ENCODE assay signal across 8 cellular contexts in genomic region chr2:31170071-31170698, GRCh38. TPM values are rescaled to one million over a fixed set of nuclear protein-coding genes. Genes with fewer than 3 reads are reported as not detected.
DNase-seq lines count a peak whose midpoint lies in the region; ATAC-seq and TF ChIP-seq lines count a peak whose summit lies in the region.

No MANE protein-coding gene starts in this region.

- no peak overlapping the region for H3K4me3 Mint-ChIP-seq in activated T-helper 2 cell treated with anti-CD3 and anti-CD28 coated beads, Interferon-gamma antibody, Interleukin-2, Interleukin-4, amounts not matched to agents 10 μg/mL and 5 μg/mL and 100 μg/mL, durations not matched to agents 14 hours and 24 hours and 36 hours (ENCODE audit: low read depth)
- no peak overlapping the region for H3K4me3 Mint-ChIP-seq in type B pancreatic cell

- TF ChIP-seq CTCF in C4-2B (conservative IDR thresholded peaks at IDR 0.05) (peak; percentile 90), OCI-LY3 (IDR thresholded peaks at IDR 0.05; ENCODE audit: low read depth, low read length) (peak; percentile 96), foreskin keratinocyte (conservative IDR thresholded peaks at IDR 0.05) (peak; percentile 93), type B pancreatic cell (conservative IDR thresholded peaks at IDR 0.05) (peak; percentile 94)

- H2AFZ ChIP-seq in OCI-LY3 (ENCODE audit: low read depth, low read length) = no peak overlapping the region

- peak; percentile 88 for ATAC-seq in GM19351 (IDR thresholded peaks at IDR 0.05; ENCODE audit: unreplicated experiment)
- peak; percentile 79 for ATAC-seq in foreskin keratinocyte

- no peaks in the 10 kb centered on the region for H3K36me3 Mint-ChIP-seq in activated T-helper 2 cell treated with anti-CD3 and anti-CD28 coated beads, Interferon-gamma antibody, Interleukin-2, Interleukin-4, amounts not matched to agents 10 μg/mL and 5 μg/mL and 100 μg/mL, durations not matched to agents 14 hours and 24 hours and 36 hours (ENCODE audit: low read depth)
- no peaks in the 10 kb centered on the region for H3K36me3 Mint-ChIP-seq in type B pancreatic cell

- H3K4me1 ChIP-seq in OCI-LY3 (ENCODE audit: low read length) = peaks cover 30% of the 10 kb centered on the region
- no peaks in the 10 kb centered on the region for H3K4me1 ChIP-seq in foreskin keratinocyte

- H3K36me3 ChIP-seq in OCI-LY3 (replicated peaks; ENCODE audit: low read depth, low read length) = no peaks in the 10 kb centered on the region

- H3K9me3 Mint-ChIP-seq in activated T-helper 2 cell treated with anti-CD3 and anti-CD28 coated beads, Interferon-gamma antibody, Interleukin-2, Interleukin-4, amounts not matched to agents 10 μg/mL and 5 μg/mL and 100 μg/mL, durations not matched to agents 14 hours and 24 hours and 36 hours = no peaks in the 10 kb centered on the region
- no peaks in the 10 kb centered on the region for H3K9me3 Mint-ChIP-seq in type B pancreatic cell

- H3K27me3 Mint-ChIP-seq in activated T-helper 2 cell treated with anti-CD3 and anti-CD28 coated beads, Interferon-gamma antibody, Interleukin-2, Interleukin-4, amounts not matched to agents 10 μg/mL and 5 μg/mL and 100 μg/mL, durations not matched to agents 14 hours and 24 hours and 36 hours (ENCODE audit: low read depth) = peaks cover 9% of the 10 kb centered on the region
- H3K27me3 Mint-ChIP-seq in type B pancreatic cell = peaks cover 50% of the 10 kb centered on the region

- H3K4me2 ChIP-seq in OCI-LY3 (ENCODE audit: low read length) = peak overlapping the region; percentile 18

- H3K79me2 ChIP-seq in OCI-LY3 (ENCODE audit: low read length) = no peaks in the 10 kb centered on the region

- no peaks in the 10 kb centered on the region for H3K27me3 ChIP-seq in OCI-LY3 (ENCODE audit: low read depth, low read length)
- peaks cover 16% of the 10 kb centered on the region for H3K27me3 ChIP-seq in foreskin keratinocyte

- H3K9me3 ChIP-seq in OCI-LY3 (ENCODE audit: insufficient read depth, low read length) = no peaks in the 10 kb centered on the region

- H3K4me3 ChIP-seq in OCI-LY3 (ENCODE audit: low read length) = no peak overlapping the region

- no peak overlapping the region for H3K27ac Mint-ChIP-seq in activated T-helper 2 cell treated with anti-CD3 and anti-CD28 coated beads, Interferon-gamma antibody, Interleukin-2, Interleukin-4, amounts not matched to agents 10 μg/mL and 5 μg/mL and 100 μg/mL, durations not matched to agents 14 hours and 24 hours and 36 hours
- no peak overlapping the region for H3K27ac Mint-ChIP-seq in type B pancreatic cell

- DNase-seq in HT-29 (ENCODE audit: low spot score) (peak; percentile 77), foreskin keratinocyte (peak; percentile 16 to 54), nucleus accumbens (lab: John Stamatoyannopoulos, UW) (peak in 49 of 56 donors; percentile 1 to 79 (median 33)), type B pancreatic cell (ENCODE audit: extremely low spot score, unreplicated experiment) (no peak)
- DNase-seq in activated T-helper 2 cell treated with anti-CD3 and anti-CD28 coated beads, Interferon-gamma antibody, Interleukin-2, Interleukin-4, amounts not matched to agents 10 μg/mL and 5 μg/mL and 100 μg/mL, durations not matched to agents 14 hours and 24 hours and 36 hours (ENCODE audit: low spot score) = peak; percentile 28

- H3K9ac ChIP-seq in OCI-LY3 (ENCODE audit: low read length) = no peak overlapping the region

- H3K27ac ChIP-seq in C4-2B (no peak overlapping the region), OCI-LY3 (ENCODE audit: low read length) (no peak overlapping the region), foreskin keratinocyte (no peak overlapping the region)

- H4K20me1 ChIP-seq in OCI-LY3 (ENCODE audit: insufficient read depth, low read length) = no peaks in the 10 kb centered on the region

- H3K4me1 Mint-ChIP-seq in activated T-helper 2 cell treated with anti-CD3 and anti-CD28 coated beads, Interferon-gamma antibody, Interleukin-2, Interleukin-4, amounts not matched to agents 10 μg/mL and 5 μg/mL and 100 μg/mL, durations not matched to agents 14 hours and 24 hours and 36 hours (ENCODE audit: low read depth) = peaks cover under 1% of the 10 kb centered on the region
- no peaks in the 10 kb centered on the region for H3K4me1 Mint-ChIP-seq in type B pancreatic cell (ENCODE audit: unreplicated experiment)

- intact Hi-C loops in activated T-helper 2 cell treated with anti-CD3 and anti-CD28 coated beads, Interferon-gamma antibody, Interleukin-2, Interleukin-4, amounts not matched to agents 10 μg/mL and 5 μg/mL and 100 μg/mL, durations not matched to agents 14 hours and 24 hours and 36 hours (cut with micrococcal nuclease) = loop anchor here (1.0 to 10.0 kb wide), 3 partner anchors 163 to 456 kb away; no protein-coding TSS in a partner anchor

RNA-seq across cellular contexts. Expression of gene GALNT14, which starts 31.9 kb away (rescaled TPM):
- total RNA-seq in HT-29 (2014; rRNA removed; shearing (Covaris generic)) = 58.8 and 68.4 TPM in 2 replicates
- 0.50 and 0.90 TPM in 2 replicates for total RNA-seq in activated T-helper 2 cell treated with anti-CD3 and anti-CD28 coated beads, Interferon-gamma antibody, Interleukin-2, Interleukin-4, amounts not matched to agents 10 μg/mL and 5 μg/mL and 100 μg/mL, durations not matched to agents 14 hours and 24 hours and 36 hours
- total RNA-seq in foreskin keratinocyte (42.0 and 46.3 TPM in 2 replicates), type B pancreatic cell (ENCODE audit: low replicate concordance) (5.7 and 7.4 TPM in 2 replicates)
- 44.7 and 50.6 TPM in 2 replicates for polyA plus RNA-seq in foreskin keratinocyte

RNA-seq across cellular contexts. Expression of gene CAPN14, which starts 47.1 kb away (rescaled TPM):
- not detected in 2 replicates for total RNA-seq in HT-29 (2014; rRNA removed; shearing (Covaris generic))
- total RNA-seq in activated T-helper 2 cell treated with anti-CD3 and anti-CD28 coated beads, Interferon-gamma antibody, Interleukin-2, Interleukin-4, amounts not matched to agents 10 μg/mL and 5 μg/mL and 100 μg/mL, durations not matched to agents 14 hours and 24 hours and 36 hours = 0.18 and 0.27 TPM in 2 replicates
- total RNA-seq in foreskin keratinocyte = 0.31 and 0.35 TPM in 2 replicates
- 0.11 and 0.12 TPM in 2 replicates for polyA plus RNA-seq in foreskin keratinocyte
- 0.12 and 0.39 TPM in 2 replicates for total RNA-seq in type B pancreatic cell (ENCODE audit: low replicate concordance)
